In genomic region chr22:19759994-19760651, GRCh38 we compare ENCODE assay signal across 1 cellular context.
TF ChIP-seq lines count a peak whose summit lies in the region.

No MANE protein-coding gene starts in this region.

TF ChIP-seq in IMR-90, 13 proteins besides CTCF, POLR2A, EP300 and RAD21:
- no peak for TF ChIP-seq CHD1 (IDR thresholded peaks at IDR 0.05; ENCODE audit: low read depth, low read length)
- TF ChIP-seq CEBPB (IDR thresholded peaks at IDR 0.05; ENCODE audit: low read depth, low read length) = no peak
- TF ChIP-seq FOS (IDR thresholded peaks at IDR 0.05; ENCODE audit: low read depth, low read length) = no peak
- no peak for TF ChIP-seq MAFK (IDR thresholded peaks at IDR 0.05; ENCODE audit: low read depth, low read length)
- TF ChIP-seq USF2 (IDR thresholded peaks at IDR 0.05; ENCODE audit: low read depth, low read length) = no peak
